In the genomic region with DNA sequence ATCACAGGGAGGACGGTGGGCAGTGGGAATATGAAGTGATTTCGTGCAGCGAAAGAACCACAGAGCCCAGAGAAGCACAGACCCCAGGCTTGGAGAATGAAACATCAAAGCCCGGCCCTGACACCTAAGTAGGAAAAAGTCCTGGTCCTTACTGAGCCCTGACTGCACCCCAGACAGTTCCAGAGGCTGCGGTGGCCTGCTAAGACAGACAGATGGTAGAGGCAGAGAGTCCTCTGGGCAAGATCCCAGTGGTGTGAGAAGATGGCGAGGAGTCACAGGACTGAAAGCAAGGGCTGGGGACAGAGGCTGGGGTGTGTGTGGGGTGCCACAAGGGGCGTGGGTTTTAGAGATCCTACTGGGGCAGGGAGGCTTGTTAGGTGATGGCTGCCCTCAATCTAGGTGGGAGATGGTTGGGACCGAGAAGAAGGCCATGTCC, we compare ENCODE assay signal across 14 cellular contexts. TPM values are rescaled to one million over a fixed set of nuclear protein-coding genes. Genes with fewer than 3 reads are reported as not detected.
DNase-seq lines count a peak whose midpoint lies in the region; ATAC-seq, FAIRE-seq and TF ChIP-seq lines count a peak whose summit lies in the region.
"Had no signal": no experiment of that assay in that cellular context is flagged by ENCODE, and none has a peak within 500 bp of the region (broad histone marks: within the 10 kb centered on the region; RNA-seq: fewer than 3 reads in every experiment).

No MANE protein-coding gene starts in this region.

- H2AFZ ChIP-seq in GM12878 (ENCODE audit: control insufficient read depth, low read depth, low read length): no peak overlapping the region

- peaks cover 7% of the 10 kb centered on the region; the same call in 1 of the 2 replicates for H4K20me1 ChIP-seq in GM12878 (ENCODE audit: control insufficient read depth, insufficient read depth)

- peaks cover 41% of the 10 kb centered on the region for H3K36me3 Mint-ChIP-seq in activated CD8-positive, alpha-beta T cell treated with anti-CD3 and anti-CD28 coated beads for 36 hours (ENCODE audit: low read depth)
- peaks cover 26% of the 10 kb centered on the region for H3K36me3 Mint-ChIP-seq in activated CD8-positive, alpha-beta T cell treated with anti-CD3 and anti-CD28 coated beads, Interleukin-2, amount 10 ng/mL, durations not matched to agents 7 days and 5 days (ENCODE audit: low read depth)

- RAD21 ChIA-PET in GM12878 (lab: Charles Lee; ENCODE audit: unreplicated experiment): interaction anchor here (0.7 to 3.8 kb wide), 9 partner anchors 72 to 254 kb away, joined by 3 to 93 read pairs (median 3); no protein-coding TSS in a partner anchor

- CTCF ChIA-PET in activated CD8-positive, alpha-beta T cell treated with anti-CD3 and anti-CD28 coated beads for 36 hours (lab: Charles Lee): interaction anchor here (1.1 to 5.8 kb wide), 12 partner anchors 10 to 226 kb away, joined by 3 to 130 read pairs (median 19); partner anchors contain the start of genes APOBEC3B and SUN2
- CTCF ChIA-PET in activated CD8-positive, alpha-beta T cell treated with anti-CD3 and anti-CD28 coated beads, Interleukin-2, amount 10 ng/mL, durations not matched to agents 7 days and 5 days (lab: Charles Lee): interaction anchor here (0.7 to 5.6 kb wide), 17 partner anchors 10 to 283 kb away, joined by 3 to 163 read pairs (median 9); partner anchors contain the start of genes APOBEC3A, APOBEC3C, APOBEC3D and SUN2
- CTCF ChIA-PET in GM12878 (lab: Yijun Ruan, JAX): interaction anchor here (0.5 to 5.5 kb wide), 31 partner anchors 10 to 449 kb away, joined by 3 to 192 read pairs (median 9); partner anchors contain the start of genes APOBEC3B, APOBEC3C and RPL3

- no peak for TF ChIP-seq RAD21 in GM12878 (IDR thresholded peaks at IDR 0.05; ENCODE audit: insufficient read depth, low read depth, low read length)

- no peaks in the 10 kb centered on the region for H3K27me3 ChIP-seq in GM12878 (replicated peaks in 1 of 2; ENCODE audit: control insufficient read depth in 2 of 2, insufficient read depth in 2 of 2, low read length in 1 of 2)
- H3K27me3 ChIP-seq: ascending aorta, heart right ventricle, upper lobe of right lung had no signal

- H3K4me3 Mint-ChIP-seq in activated CD8-positive, alpha-beta T cell treated with anti-CD3 and anti-CD28 coated beads for 36 hours: no peak overlapping the region
- no peak overlapping the region for H3K4me3 Mint-ChIP-seq in activated CD8-positive, alpha-beta T cell treated with anti-CD3 and anti-CD28 coated beads, Interleukin-2, amount 10 ng/mL, durations not matched to agents 7 days and 5 days

- H3K9me3 Mint-ChIP-seq in activated CD8-positive, alpha-beta T cell treated with anti-CD3 and anti-CD28 coated beads for 36 hours: no peaks in the 10 kb centered on the region
- H3K9me3 Mint-ChIP-seq in activated CD8-positive, alpha-beta T cell treated with anti-CD3 and anti-CD28 coated beads, Interleukin-2, amount 10 ng/mL, durations not matched to agents 7 days and 5 days (ENCODE audit: insufficient read depth): no peaks in the 10 kb centered on the region

- no peak for ATAC-seq in activated CD8-positive, alpha-beta T cell treated with anti-CD3 and anti-CD28 coated beads for 36 hours
- ATAC-seq in activated CD8-positive, alpha-beta T cell treated with anti-CD3 and anti-CD28 coated beads, Interleukin-2, amount 10 ng/mL, durations not matched to agents 7 days and 5 days: no peak
- ATAC-seq in GM12878: no peak
- ATAC-seq in omental fat pad (ENCODE audit: low FRiP score): no peak
- ATAC-seq in HG03097 (IDR thresholded peaks at IDR 0.05; ENCODE audit: low FRiP score, unreplicated experiment): no peak
- ATAC-seq in GM21367 (IDR thresholded peaks at IDR 0.05; ENCODE audit: unreplicated experiment): no peak

- no peak overlapping the region for H3K9ac ChIP-seq in GM12878 (ENCODE audit: control insufficient read depth, insufficient read depth, low read length)

- TF ChIP-seq EP300 in GM12878 (IDR thresholded peaks at IDR 0.05; ENCODE audit: borderline replicate concordance in 1 of 2, control insufficient read depth in 1 of 2, low read depth in 2 of 2, low read length in 2 of 2): no peak

- H3K27ac ChIP-seq in GM12878 (ENCODE audit: control insufficient read depth, insufficient read depth): peak overlapping the region; percentile 3; the same call in 1 of the 2 replicates
- H3K27ac ChIP-seq: ascending aorta, esophagus squamous epithelium, upper lobe of right lung had no signal

- POLR2A ChIA-PET in activated CD8-positive, alpha-beta T cell treated with anti-CD3 and anti-CD28 coated beads for 36 hours (lab: Charles Lee): no interaction called here
- POLR2A ChIA-PET in activated CD8-positive, alpha-beta T cell treated with anti-CD3 and anti-CD28 coated beads, Interleukin-2, amount 10 ng/mL, durations not matched to agents 7 days and 5 days (lab: Charles Lee): interaction anchor here (1.8 kb wide), 1 partner anchor 9 kb away, joined by 6 read pairs; no protein-coding TSS in a partner anchor
- POLR2A ChIA-PET in GM12878 (lab: Charles Lee): interaction anchor here (0.5 to 3.0 kb wide), 4 partner anchors 99 to 210 kb away, joined by 3 to 16 read pairs (median 4); no protein-coding TSS in a partner anchor

- H3K27ac Mint-ChIP-seq in activated CD8-positive, alpha-beta T cell treated with anti-CD3 and anti-CD28 coated beads for 36 hours: peak overlapping the region; percentile 68
- H3K27ac Mint-ChIP-seq in activated CD8-positive, alpha-beta T cell treated with anti-CD3 and anti-CD28 coated beads, Interleukin-2, amount 10 ng/mL, durations not matched to agents 7 days and 5 days: no peak overlapping the region

- TF ChIP-seq POLR2A in GM12892 (IDR thresholded peaks at IDR 0.05; ENCODE audit: low read depth, low read length) (peak; percentile 46), GM12878 (IDR thresholded peaks at IDR 0.05; ENCODE audit: low read depth, low read length) (no peak; the same call in 1 of the 2 replicates)

- WGBS in GM12878 (ENCODE audit: insufficient coverage, insufficient replicate concordance, low lambda C conversion rate, missing lambda C conversion rate): 82% methylated on average over 8 of the region's 8 CpGs

- peaks cover 35% of the 10 kb centered on the region for H3K4me1 Mint-ChIP-seq in activated CD8-positive, alpha-beta T cell treated with anti-CD3 and anti-CD28 coated beads for 36 hours (ENCODE audit: low read depth)
- H3K4me1 Mint-ChIP-seq in activated CD8-positive, alpha-beta T cell treated with anti-CD3 and anti-CD28 coated beads, Interleukin-2, amount 10 ng/mL, durations not matched to agents 7 days and 5 days (ENCODE audit: low read depth): peaks cover 34% of the 10 kb centered on the region

- no peaks in the 10 kb centered on the region for H3K27me3 Mint-ChIP-seq in activated CD8-positive, alpha-beta T cell treated with anti-CD3 and anti-CD28 coated beads for 36 hours
- H3K27me3 Mint-ChIP-seq in activated CD8-positive, alpha-beta T cell treated with anti-CD3 and anti-CD28 coated beads, Interleukin-2, amount 10 ng/mL, durations not matched to agents 7 days and 5 days (ENCODE audit: low read depth): peaks cover 5% of the 10 kb centered on the region

- no peak for FAIRE-seq in GM12892 (lab: Jason Lieb, UNC)
- no peak for FAIRE-seq in GM12878 (lab: Jason Lieb, UNC)
- FAIRE-seq: A549, small intestine had no signal

- H3K9me3 ChIP-seq in GM12878 (replicated peaks; ENCODE audit: control insufficient read depth, insufficient read depth, low read length): no peaks in the 10 kb centered on the region
- H3K9me3 ChIP-seq: A549, ascending aorta, esophagus squamous epithelium, heart right ventricle, upper lobe of right lung had no signal

- no peak overlapping the region for H3K4me2 ChIP-seq in GM12878 (ENCODE audit: control insufficient read depth, insufficient read depth)
- H3K4me2 ChIP-seq: A549 had no signal

- peaks cover 17% of the 10 kb centered on the region for H3K4me1 ChIP-seq in GM12878 (ENCODE audit: control insufficient read depth, insufficient read depth, low read length)

- no peak overlapping the region for H3K4me3 ChIP-seq in GM12878
- H3K4me3 ChIP-seq: A549, ascending aorta, esophagus squamous epithelium, heart right ventricle, upper lobe of right lung had no signal

- intact Hi-C loops in activated CD8-positive, alpha-beta T cell treated with anti-CD3 and anti-CD28 coated beads for 36 hours (cut with micrococcal nuclease): no loop called here
- intact Hi-C loops in GM12878 (cut with micrococcal nuclease; ENCODE audit: unreplicated experiment): no loop called here

- in situ Hi-C loops in GM12878 (cut with MboI) (no loop called here), G401 (cut with HindIII; ENCODE audit: low sequenced_read_pairs) (no loop called here)

- H3K36me3 ChIP-seq in GM12878 (ENCODE audit: control insufficient read depth in 2 of 2, insufficient read depth in 2 of 2, low read length in 1 of 2): peaks cover 21% of the 10 kb centered on the region in 2 experiments

- no TSS peak for BruUV-seq in GM12878 (replicated peaks; lab: Mats Ljungman, UMichigan)

- no peak for TF ChIP-seq CTCF in activated CD8-positive, alpha-beta T cell treated with anti-CD3 and anti-CD28 coated beads for 36 hours (IDR thresholded peaks at IDR 0.05)
- TF ChIP-seq CTCF in GM12878 (IDR thresholded peaks at IDR 0.05 in 2 of 3, conservative IDR thresholded peaks at IDR 0.05 in 1 of 3; ENCODE audit: control insufficient read depth in 2 of 3, extremely low read depth in 1 of 3, insufficient read depth in 1 of 3, low read depth in 3 of 3, low read length in 3 of 3) (no peak), omental fat pad (IDR thresholded peaks at IDR 0.05) (no peak)

- SMC1A ChIA-PET in GM12878 (lab: Charles Lee; ENCODE audit: uncharacterized antibody, unreplicated experiment): interaction anchor here (0.8 to 4.8 kb wide), 4 partner anchors 15 to 256 kb away, joined by 3 to 83 read pairs (median 4); no protein-coding TSS in a partner anchor

- no peak for DNase-seq in activated CD8-positive, alpha-beta T cell treated with anti-CD3 and anti-CD28 coated beads for 36 hours
- no peak for DNase-seq in activated CD8-positive, alpha-beta T cell treated with anti-CD3 and anti-CD28 coated beads, Interleukin-2, amount 10 ng/mL, durations not matched to agents 7 days and 5 days
- no peak for DNase-seq in GM12892 (ENCODE audit: insufficient read length)
- no peak for DNase-seq in GM12878 (ENCODE audit: low read depth, low spot score)
- DNase-seq in omental fat pad (ENCODE audit: low spot score): peak; percentile 16
- no peak for DNase-seq in G401 (ENCODE audit: low spot score)
- DNase-seq: esophagus squamous epithelium had no signal

- peaks cover 27% of the 10 kb centered on the region for H3K79me2 ChIP-seq in GM12878 (ENCODE audit: control insufficient read depth, insufficient read depth, low read length)

RNA-seq across cellular contexts. Expression of gene CBX6, which starts 3.7 kb away (rescaled TPM):
- total RNA-seq in activated CD8-positive, alpha-beta T cell treated with anti-CD3 and anti-CD28 coated beads for 36 hours: 10 to 100 TPM; 97.7 to 99.4 TPM
- 10 to 100 TPM; 61.4 to 61.8 TPM for total RNA-seq in activated CD8-positive, alpha-beta T cell treated with anti-CD3 and anti-CD28 coated beads, Interleukin-2, amount 10 ng/mL, durations not matched to agents 7 days and 5 days
- 17.7 TPM for polyA plus RNA-seq in GM12892 (2012; ENCODE audit: missing spikeins)
- total RNA-seq in GM12878 (2013; cell fraction: nucleolus; rRNA removed): 89.8 and 98.2 TPM in 2 replicates
- total RNA-seq in GM12878 (2014; rRNA removed): 59.1 and 67.1 TPM in 2 replicates
- total RNA-seq in GM12878 (2014; rRNA removed; fragmentation: Illumina TruSeq; extraction: Trizol): 33.1 and 35.7 TPM in 2 replicates
- 135 and 142 TPM in 2 replicates for total RNA-seq in GM12878 (2021)
- 12.6 TPM for polyA plus RNA-seq in GM12878 (2011; ENCODE audit: low read depth)
- polyA plus RNA-seq in GM12878 (2011; rRNA removed): 6.0 and 10.2 TPM in 2 replicates
- 14.4 and 14.8 TPM in 2 replicates for polyA plus RNA-seq in GM12878 (2011; cell fraction: cytosol; rRNA removed)
- polyA plus RNA-seq in GM12878 (2011; cell fraction: nucleus; rRNA removed): 60.2 and 66.7 TPM in 2 replicates
- polyA plus RNA-seq in GM12878 (2012): 25.3 and 32.1 TPM in 2 replicates
- polyA plus RNA-seq in GM12878 (2014; fragmentation: Illumina TruSeq; extraction: Trizol): 15.1 and 27.2 TPM in 2 replicates
- polyA plus RNA-seq in GM12878 (2014; fragmentation: Nextera tagmentation; extraction: Ambion mirVana): 1 to 10 TPM; 3.6 to 4.5 TPM
- polyA plus RNA-seq in GM12878 (2014; rRNA removed): 39.0 and 43.9 TPM in 2 replicates
- 10 to 100 TPM; 72.6 to 74.6 TPM for polyA plus RNA-seq in GM12878 (2016; fragmentation: Nextera tagmentation; extraction: Ambion mirVana)
- 25.9 and 48.3 TPM in 2 replicates for polyA minus RNA-seq in GM12878 (2011; rRNA and poly(A)+ RNA removed)
- 36.9 and 39.7 TPM in 2 replicates for polyA minus RNA-seq in GM12878 (2011; cell fraction: cytosol; rRNA and poly(A)+ RNA removed)
- polyA minus RNA-seq in GM12878 (2011; cell fraction: nucleus; rRNA and poly(A)+ RNA removed): 60.8 and 96.1 TPM in 2 replicates
- total RNA-seq in omental fat pad: 10 to 100 TPM; 27.4 to 59.6 (median 34.9) TPM
- total RNA-seq in G401 (2014; rRNA removed; shearing (Covaris generic)): 16.4 and 25.6 TPM in 2 replicates

RNA-seq across cellular contexts. Expression of gene NPTXR, which starts 24.5 kb away (rescaled TPM):
- total RNA-seq in activated CD8-positive, alpha-beta T cell treated with anti-CD3 and anti-CD28 coated beads for 36 hours: under 1 TPM; 0.69 to 0.83 TPM
- total RNA-seq in activated CD8-positive, alpha-beta T cell treated with anti-CD3 and anti-CD28 coated beads, Interleukin-2, amount 10 ng/mL, durations not matched to agents 7 days and 5 days: under 1 TPM; 0.68 to 0.76 TPM
- 0.08 TPM for polyA plus RNA-seq in GM12892 (2012; ENCODE audit: missing spikeins)
- not detected in 2 replicates for total RNA-seq in GM12878 (2013; cell fraction: nucleolus; rRNA removed)
- total RNA-seq in GM12878 (2014; rRNA removed) (0.05 and 0.06 TPM in 2 replicates), GM12878 (2014; rRNA removed; fragmentation: Illumina TruSeq; extraction: Trizol) (0.05 and 0.09 TPM in 2 replicates), GM12878 (2021) (0.37 and 0.38 TPM in 2 replicates), omental fat pad (1 to 10 TPM; 2.4 to 3.8 (median 3.0) TPM)
- polyA plus RNA-seq in GM12878 (2011; ENCODE audit: low read depth): 0.14 TPM
- polyA plus RNA-seq in GM12878 (2011; rRNA removed) (not detected in 2 replicates), GM12878 (2014; fragmentation: Illumina TruSeq; extraction: Trizol) (0.03 and 0.13 TPM in 2 replicates), GM12878 (2014; fragmentation: Nextera tagmentation; extraction: Ambion mirVana) (under 1 TPM in 1 of 2 experiments, not detected in 1; 0.02 TPM), GM12878 (2014; rRNA removed) (0.16 and 0.22 TPM in 2 replicates), GM12878 (2016; fragmentation: Nextera tagmentation; extraction: Ambion mirVana) (under 1 TPM; 0.04 TPM)
- polyA plus RNA-seq in GM12878 (2011; cell fraction: cytosol; rRNA removed): not detected in 2 replicates
- polyA plus RNA-seq in GM12878 (2011; cell fraction: nucleus; rRNA removed): not detected in 2 replicates
- polyA plus RNA-seq in GM12878 (2012): 0.26 and 0.29 TPM in 2 replicates
- not detected in 2 replicates for polyA minus RNA-seq in GM12878 (2011; rRNA and poly(A)+ RNA removed)
- not detected in 2 replicates for polyA minus RNA-seq in GM12878 (2011; cell fraction: cytosol; rRNA and poly(A)+ RNA removed)
- polyA minus RNA-seq in GM12878 (2011; cell fraction: nucleus; rRNA and poly(A)+ RNA removed): not detected in 2 replicates
- total RNA-seq in G401 (2014; rRNA removed; shearing (Covaris generic)): 5.6 and 8.8 TPM in 2 replicates
